33 cellular contexts compared by ENCODE assay signal in genomic region chr15:86676002-86676401, GRCh38.
DNase-seq lines count a peak whose midpoint lies in the region; ATAC-seq and FAIRE-seq lines count a peak whose summit lies in the region.
"Had no signal": no experiment of that assay in that cellular context is flagged by ENCODE, and none has a peak within 500 bp of the region (broad histone marks: within the 10 kb centered on the region; RNA-seq: fewer than 3 reads in every experiment).

No MANE protein-coding gene starts in this region.

- H3K36me3 Mint-ChIP-seq in activated naive CD8-positive, alpha-beta T cell treated with anti-CD3 and anti-CD28 coated beads, Interleukin-2, amount 50 U/mL, for 24 hours (ENCODE audit: low read depth), result no peaks in the 10 kb centered on the region
- H3K36me3 Mint-ChIP-seq in activated naive CD8-positive, alpha-beta T cell treated with anti-CD3 and anti-CD28 coated beads for 36 hours, result no peaks in the 10 kb centered on the region
- no peaks in the 10 kb centered on the region for H3K36me3 Mint-ChIP-seq in activated T-helper 17 cell treated with anti-CD3 and anti-CD28 coated beads, Interleukin-2, amount 50 U/mL, for 72 hours (ENCODE audit: low read depth)
- no peaks in the 10 kb centered on the region for H3K36me3 Mint-ChIP-seq in stimulated activated naive CD8-positive, alpha-beta T cell treated with anti-CD3 and anti-CD28 coated beads, Interleukin-15, Interleukin-2, amounts not matched to agents 100 ng/mL and 50 ng/mL, for 24 hours (ENCODE audit: low read depth)
- H3K36me3 Mint-ChIP-seq: CD14-positive monocyte; CD4-positive, alpha-beta memory T cell; CD4-positive, CD25-positive, alpha-beta regulatory T cell; CD8-positive, alpha-beta memory T cell; CD8-positive, alpha-beta T cell had no signal

- H3K9me3 Mint-ChIP-seq in activated naive CD8-positive, alpha-beta T cell treated with anti-CD3 and anti-CD28 coated beads, Interleukin-2, amount 50 U/mL, for 24 hours, result peaks cover 6% of the 10 kb centered on the region
- no peaks in the 10 kb centered on the region for H3K9me3 Mint-ChIP-seq in activated naive CD8-positive, alpha-beta T cell treated with anti-CD3 and anti-CD28 coated beads for 36 hours
- H3K9me3 Mint-ChIP-seq in stimulated activated naive CD8-positive, alpha-beta T cell treated with anti-CD3 and anti-CD28 coated beads, Interleukin-15, amount 100 ng/mL, for 72 hours, result no peaks in the 10 kb centered on the region
- H3K9me3 Mint-ChIP-seq in activated T-helper 17 cell treated with anti-CD3 and anti-CD28 coated beads, Interleukin-2, amount 50 U/mL, for 72 hours, result no peaks in the 10 kb centered on the region
- no peaks in the 10 kb centered on the region for H3K9me3 Mint-ChIP-seq in stimulated activated naive CD8-positive, alpha-beta T cell treated with anti-CD3 and anti-CD28 coated beads, Interleukin-15, Interleukin-2, amounts not matched to agents 100 ng/mL and 50 ng/mL, for 24 hours
- H3K9me3 Mint-ChIP-seq: CD4-positive, alpha-beta memory T cell; CD4-positive, alpha-beta T cell; CD8-positive, alpha-beta T cell had no signal

- peak overlapping the region; percentile 20 for H3K27ac Mint-ChIP-seq in activated naive CD8-positive, alpha-beta T cell treated with anti-CD3 and anti-CD28 coated beads, Interleukin-2, amount 50 U/mL, for 24 hours
- H3K27ac Mint-ChIP-seq in activated naive CD8-positive, alpha-beta T cell treated with anti-CD3 and anti-CD28 coated beads for 36 hours, result no peak overlapping the region
- H3K27ac Mint-ChIP-seq in stimulated activated naive CD8-positive, alpha-beta T cell treated with anti-CD3 and anti-CD28 coated beads, Interleukin-15, amount 100 ng/mL, for 72 hours, result no peak overlapping the region
- H3K27ac Mint-ChIP-seq in activated T-helper 17 cell treated with anti-CD3 and anti-CD28 coated beads, Interleukin-2, amount 50 U/mL, for 72 hours, result no peak overlapping the region
- H3K27ac Mint-ChIP-seq in stimulated activated naive CD8-positive, alpha-beta T cell treated with anti-CD3 and anti-CD28 coated beads, Interleukin-15, Interleukin-2, amounts not matched to agents 100 ng/mL and 50 ng/mL, for 24 hours, result peak overlapping the region; percentile 38
- H3K27ac Mint-ChIP-seq: B cell; CD14-positive monocyte; CD4-positive, alpha-beta memory T cell; CD4-positive, alpha-beta T cell; CD4-positive, CD25-positive, alpha-beta regulatory T cell; CD8-positive, alpha-beta memory T cell; CD8-positive, alpha-beta T cell had no signal

- H3K4me1 Mint-ChIP-seq in activated naive CD8-positive, alpha-beta T cell treated with anti-CD3 and anti-CD28 coated beads, Interleukin-2, amount 50 U/mL, for 24 hours, result peaks cover 28% of the 10 kb centered on the region
- H3K4me1 Mint-ChIP-seq in activated naive CD8-positive, alpha-beta T cell treated with anti-CD3 and anti-CD28 coated beads for 36 hours, result no peaks in the 10 kb centered on the region
- peaks cover 7% of the 10 kb centered on the region for H3K4me1 Mint-ChIP-seq in stimulated activated naive CD8-positive, alpha-beta T cell treated with anti-CD3 and anti-CD28 coated beads, Interleukin-15, amount 100 ng/mL, for 72 hours
- H3K4me1 Mint-ChIP-seq in activated T-helper 17 cell treated with anti-CD3 and anti-CD28 coated beads, Interleukin-2, amount 50 U/mL, for 72 hours, result no peaks in the 10 kb centered on the region
- peaks cover 23% of the 10 kb centered on the region for H3K4me1 Mint-ChIP-seq in stimulated activated naive CD8-positive, alpha-beta T cell treated with anti-CD3 and anti-CD28 coated beads, Interleukin-15, Interleukin-2, amounts not matched to agents 100 ng/mL and 50 ng/mL, for 24 hours (ENCODE audit: low read depth)
- H3K4me1 Mint-ChIP-seq: B cell; CD14-positive monocyte; CD4-positive, CD25-positive, alpha-beta regulatory T cell had no signal

- FAIRE-seq in frontal cortex (lab: Jason Lieb, UNC), result no peak
- FAIRE-seq: A204.1, A549, D721Med had no signal

- no peak overlapping the region for H3K4me3 Mint-ChIP-seq in activated naive CD8-positive, alpha-beta T cell treated with anti-CD3 and anti-CD28 coated beads, Interleukin-2, amount 50 U/mL, for 24 hours
- H3K4me3 Mint-ChIP-seq in activated naive CD8-positive, alpha-beta T cell treated with anti-CD3 and anti-CD28 coated beads for 36 hours, result no peak overlapping the region
- H3K4me3 Mint-ChIP-seq in stimulated activated naive CD8-positive, alpha-beta T cell treated with anti-CD3 and anti-CD28 coated beads, Interleukin-15, amount 100 ng/mL, for 72 hours, result no peak overlapping the region
- H3K4me3 Mint-ChIP-seq in activated T-helper 17 cell treated with anti-CD3 and anti-CD28 coated beads, Interleukin-2, amount 50 U/mL, for 72 hours, result no peak overlapping the region
- no peak overlapping the region for H3K4me3 Mint-ChIP-seq in stimulated activated naive CD8-positive, alpha-beta T cell treated with anti-CD3 and anti-CD28 coated beads, Interleukin-15, Interleukin-2, amounts not matched to agents 100 ng/mL and 50 ng/mL, for 24 hours
- H3K4me3 Mint-ChIP-seq: B cell; CD14-positive monocyte; CD4-positive, alpha-beta memory T cell; CD4-positive, alpha-beta T cell; CD4-positive, CD25-positive, alpha-beta regulatory T cell; CD8-positive, alpha-beta memory T cell; CD8-positive, alpha-beta T cell had no signal

- DNase-seq in activated naive CD8-positive, alpha-beta T cell treated with anti-CD3 and anti-CD28 coated beads, Interleukin-2, amount 50 U/mL, for 24 hours, result no peak
- DNase-seq in activated naive CD8-positive, alpha-beta T cell treated with anti-CD3 and anti-CD28 coated beads for 36 hours, result no peak
- DNase-seq in stimulated activated naive CD8-positive, alpha-beta T cell treated with anti-CD3 and anti-CD28 coated beads, Interleukin-15, Interleukin-2, amounts not matched to agents 100 U/mL and 50 U/mL, for 24 hours, result no peak
- no peak for DNase-seq in stimulated activated naive CD8-positive, alpha-beta T cell treated with anti-CD3 and anti-CD28 coated beads, Interleukin-15, amount 100 ng/mL, for 72 hours
- no peak for DNase-seq in frontal cortex (ENCODE audit: low spot score in 2 of 2)
- no peak for DNase-seq in activated T-cell treated with anti-CD3 and anti-CD28 coated beads, Interleukin-2, amount 50 U/mL, for 48 hours
- DNase-seq: 8988T; ACHN; AML-193; BE2C; C1 segment of cervical spinal cord; Caco-2; Calu3; CD4-positive, alpha-beta memory T cell; CD4-positive, alpha-beta T cell; CD4-positive, CD25-positive, alpha-beta regulatory T cell; CD8-positive, alpha-beta memory T cell; CD8-positive, alpha-beta T cell; COR-L47; DMS 273 treated with DMSO at 0.1 percent for 48 hours; DMS153; DMS53; DMS79; DMS79 treated with DMSO at 0.1 percent for 48 hours; DND-41; EL had no signal

- peak; percentile 63 for ATAC-seq in activated naive CD8-positive, alpha-beta T cell treated with anti-CD3 and anti-CD28 coated beads, Interleukin-2, amount 50 U/mL, for 24 hours
- ATAC-seq in stimulated activated naive CD8-positive, alpha-beta T cell treated with anti-CD3 and anti-CD28 coated beads, Interleukin-15, Interleukin-2, amounts not matched to agents 100 U/mL and 50 U/mL, for 24 hours, result peak; percentile 55
- no peak for ATAC-seq in stimulated activated naive CD8-positive, alpha-beta T cell treated with anti-CD3 and anti-CD28 coated beads, Interleukin-15, amount 100 ng/mL, for 72 hours
- peak; percentile 23 for ATAC-seq in activated T-helper 17 cell treated with anti-CD3 and anti-CD28 coated beads, Interleukin-2, amount 50 U/mL, for 72 hours (replicated peaks)
- ATAC-seq: A549; CD8-positive, alpha-beta T cell had no signal

- no peaks in the 10 kb centered on the region for H3K27me3 Mint-ChIP-seq in activated naive CD8-positive, alpha-beta T cell treated with anti-CD3 and anti-CD28 coated beads, Interleukin-2, amount 50 U/mL, for 24 hours
- H3K27me3 Mint-ChIP-seq in activated naive CD8-positive, alpha-beta T cell treated with anti-CD3 and anti-CD28 coated beads for 36 hours, result peaks cover 4% of the 10 kb centered on the region
- H3K27me3 Mint-ChIP-seq in stimulated activated naive CD8-positive, alpha-beta T cell treated with anti-CD3 and anti-CD28 coated beads, Interleukin-15, amount 100 ng/mL, for 72 hours, result no peaks in the 10 kb centered on the region
- peaks cover 8% of the 10 kb centered on the region for H3K27me3 Mint-ChIP-seq in activated T-helper 17 cell treated with anti-CD3 and anti-CD28 coated beads, Interleukin-2, amount 50 U/mL, for 72 hours
- no peaks in the 10 kb centered on the region for H3K27me3 Mint-ChIP-seq in stimulated activated naive CD8-positive, alpha-beta T cell treated with anti-CD3 and anti-CD28 coated beads, Interleukin-15, Interleukin-2, amounts not matched to agents 100 ng/mL and 50 ng/mL, for 24 hours
- H3K27me3 Mint-ChIP-seq: B cell; CD4-positive, alpha-beta T cell had no signal

Comparison
In these comparisons a context has a peak if more than half of its experiments do, and no peak if none do; other contexts are left out.
1. H3K27ac Mint-ChIP-seq: peak in activated naive CD8-positive, alpha-beta T cell treated with anti-CD3 and anti-CD28 coated beads, Interleukin-2, amount 50 U/mL, for 24 hours (single experiment) and stimulated activated naive CD8-positive, alpha-beta T cell treated with anti-CD3 and anti-CD28 coated beads, Interleukin-15, Interleukin-2, amounts not matched to agents 100 ng/mL and 50 ng/mL, for 24 hours (single experiment); none in activated naive CD8-positive, alpha-beta T cell treated with anti-CD3 and anti-CD28 coated beads for 36 hours (single experiment), stimulated activated naive CD8-positive, alpha-beta T cell treated with anti-CD3 and anti-CD28 coated beads, Interleukin-15, amount 100 ng/mL, for 72 hours (0 of 2) and activated T-helper 17 cell treated with anti-CD3 and anti-CD28 coated beads, Interleukin-2, amount 50 U/mL, for 72 hours (single experiment).